8 cellular contexts compared by ENCODE assay signal in the genomic region with DNA sequence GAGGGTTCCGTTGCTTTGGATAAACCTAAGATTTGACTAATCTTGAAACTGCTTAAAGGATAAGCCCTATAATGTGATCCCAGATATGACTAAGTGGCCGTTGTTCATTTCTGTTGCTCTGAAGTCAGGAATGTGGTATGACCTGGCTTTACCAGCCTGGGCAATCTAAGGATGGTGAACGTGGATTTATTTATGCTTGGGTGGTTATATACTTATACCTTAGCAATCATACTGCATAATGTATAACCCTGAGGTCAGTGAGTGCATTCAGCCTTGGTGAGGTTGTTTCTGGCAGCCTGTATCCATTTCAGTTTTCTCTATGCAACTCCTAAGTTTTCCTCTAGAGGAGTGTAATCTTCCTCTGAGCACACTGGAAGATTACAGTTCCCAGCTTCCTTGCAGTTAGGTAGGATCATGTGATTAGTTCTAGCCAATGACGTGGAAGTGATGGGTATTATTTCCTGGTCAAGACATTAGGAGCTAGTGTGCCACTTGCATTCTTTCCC. TPM values are rescaled to one million over a fixed set of nuclear protein-coding genes. Genes with fewer than 3 reads are reported as not detected.
DNase-seq lines count a peak whose midpoint lies in the region; ATAC-seq and TF ChIP-seq lines count a peak whose summit lies in the region.

No MANE protein-coding gene starts in this region.

- no TSS peak for BruUV-seq in Calu3 (replicated peaks; lab: Mats Ljungman, UMichigan)

- no peak overlapping the region for H3K4me3 ChIP-seq in left lung

- H3K27me3 ChIP-seq in left lung, result no peaks in the 10 kb centered on the region

- ATAC-seq in left lung (peak; percentile 36), HG03469 (IDR thresholded peaks at IDR 0.05; ENCODE audit: unreplicated experiment) (no peak), GM21576 (IDR thresholded peaks at IDR 0.05; ENCODE audit: unreplicated experiment) (no peak)

- H3K4me1 ChIP-seq in left lung, result peaks cover 0 to 8% of the 10 kb centered on the region in 2 donors

- CTCF ChIA-PET in Calu3 (lab: Charles Lee), result interaction anchor here (2.8 to 4.0 kb wide), 2 partner anchors 10 to 30 kb away, joined by 13 to 70 read pairs; no protein-coding TSS in a partner anchor

- H3K27me3 Mint-ChIP-seq in Calu3 (ENCODE audit: unreplicated experiment), result no peaks in the 10 kb centered on the region

- DNase-seq in Calu3 (peak; percentile 43), HT1080 (ENCODE audit: low read depth) (peak; percentile 62), astrocyte of the hippocampus (ENCODE audit: low read depth, low spot score) (peak; percentile 61), left lung (no peak), GDM1 (lab: John Stamatoyannopoulos, UW) (no peak)
- DNase-seq in NK-92 treated with Interleukin-12 subunit alpha and Interleukin-12 subunit beta, amount 100 ng/mL, for 24 hours (lab: John Stamatoyannopoulos, UW), result no peak

- H3K36me3 ChIP-seq in left lung, result no peaks in the 10 kb centered on the region

- H3K4me3 Mint-ChIP-seq in Calu3 (ENCODE audit: low read depth, unreplicated experiment), result peak overlapping the region; percentile 52

- H3K4me1 Mint-ChIP-seq in Calu3 (ENCODE audit: low read depth, unreplicated experiment), result peaks cover 65% of the 10 kb centered on the region

- H3K9me3 ChIP-seq in left lung, result peaks cover 0 to 2% of the 10 kb centered on the region in 2 donors

- no peak overlapping the region for H3K27ac ChIP-seq in left lung

- H3K36me3 Mint-ChIP-seq in Calu3 (ENCODE audit: insufficient read depth, unreplicated experiment), result peaks cover 13% of the 10 kb centered on the region

- H3K9me3 Mint-ChIP-seq in Calu3 (ENCODE audit: low read depth, unreplicated experiment), result peaks cover 6% of the 10 kb centered on the region

- no peak for TF ChIP-seq CTCF in Calu3 (IDR thresholded peaks at IDR 0.05; ENCODE audit: unreplicated experiment)
- no peak for TF ChIP-seq CTCF in left lung (IDR thresholded peaks at IDR 0.05)

- peak overlapping the region; percentile 90 for H3K27ac Mint-ChIP-seq in Calu3 (ENCODE audit: unreplicated experiment)

- intact Hi-C loops in Calu3 (cut with micrococcal nuclease; ENCODE audit: unreplicated experiment), result no loop called here
- intact Hi-C loops in left lung (cut with DNase I), result no loop called here

RNA-seq across cellular contexts. Expression of a gene that starts 41.9 kb away (rescaled TPM):
- 67.2 and 68.9 TPM in 2 replicates for total RNA-seq in Calu3 (2022)
- 34.8 and 46.7 TPM in 2 replicates for total RNA-seq in HT1080 (2014; rRNA removed; shearing (Covaris generic))
- polyA plus RNA-seq in HT1080 (2015; cell fraction: cytosol; rRNA removed), result 49.1 and 59.8 TPM in 2 replicates
- 57.6 and 61.6 TPM in 2 replicates for polyA plus RNA-seq in HT1080 (2015; cell fraction: nucleus; rRNA removed)
- total RNA-seq in left lung, result 10 to 100 TPM; 69.0 to 71.5 TPM

RNA-seq across cellular contexts. Expression of a gene that starts 42.1 kb away (rescaled TPM):
- total RNA-seq in Calu3 (2022) (16.6 and 18.9 TPM in 2 replicates), left lung (1 to 10 TPM; 8.0 to 8.9 TPM)
- 5.6 and 6.1 TPM in 2 replicates for total RNA-seq in HT1080 (2014; rRNA removed; shearing (Covaris generic))
- polyA plus RNA-seq in HT1080 (2015; cell fraction: cytosol; rRNA removed), result 7.9 and 8.5 TPM in 2 replicates
- 15.7 and 17.0 TPM in 2 replicates for polyA plus RNA-seq in HT1080 (2015; cell fraction: nucleus; rRNA removed)

Comparison
In these comparisons a context has a peak if more than half of its experiments do, and no peak if none do; other contexts are left out.
1. DNase-seq: peak in Calu3 (single experiment), HT1080 (single experiment) and astrocyte of the hippocampus (single experiment); none in left lung (0 of 2), GDM1 (single experiment) and NK-92 treated with Interleukin-12 subunit alpha and Interleukin-12 subunit beta, amount 100 ng/mL, for 24 hours (single experiment).